In genomic region chr19:3387645-3388589, GRCh38 we compare ENCODE assay signal across 9 cellular contexts. TPM values are rescaled to one million over a fixed set of nuclear protein-coding genes. Genes with fewer than 3 reads are reported as not detected.
DNase-seq lines count a peak whose midpoint lies in the region; ATAC-seq and TF ChIP-seq lines count a peak whose summit lies in the region.
"Had no signal": no experiment of that assay in that cellular context is flagged by ENCODE, and none has a peak within 500 bp of the region (broad histone marks: within the 10 kb centered on the region; RNA-seq: fewer than 3 reads in every experiment).

No MANE protein-coding gene starts in this region.

- DNase-seq in DMS79 treated with DMSO at 0.1 percent for 48 hours (lab: John Stamatoyannopoulos, UW) (peak; percentile 85), RWPE1 (ENCODE audit: low spot score) (peak; percentile 82), Right ventricle myocardium superior (peak; percentile 92), gastrocnemius medialis (peak; percentile 93 to 98), GM20000 (ENCODE audit: low spot score) (no peak), GM13976 (ENCODE audit: low spot score) (no peak)
- no peak for DNase-seq in activated CD8-positive, alpha-beta memory T cell treated with anti-CD3 and anti-CD28 coated beads for 24 hours

- POLR2A ChIA-PET in RWPE1 (lab: Yijun Ruan, JAX; ENCODE audit: low non-redundant PET) = interaction anchor here (0.5 kb wide), 1 partner anchor 1336 kb away, joined by 3 read pairs; no protein-coding TSS in a partner anchor

- no peaks in the 10 kb centered on the region for H3K9me3 ChIP-seq in gastrocnemius medialis

- CTCF ChIA-PET in RWPE1 (lab: Yijun Ruan, JAX) = interaction anchor here (0.6 to 0.9 kb wide), 3 partner anchors 8 to 891 kb away, joined by 3 to 4 read pairs (median 4); no protein-coding TSS in a partner anchor

- peak overlapping the region in 3 of 4 donors; percentile 14 to 34 (median 28) for H3K4me3 ChIP-seq in gastrocnemius medialis
- H3K4me3 ChIP-seq: GM12878 had no signal

- no peaks in the 10 kb centered on the region for H3K36me3 ChIP-seq in gastrocnemius medialis

- H3K27ac ChIP-seq in RWPE1 = peak overlapping the region; percentile 97
- H3K27ac ChIP-seq in gastrocnemius medialis = peak overlapping the region; percentile 98 to 100 (median 98)

- H3K4me1 ChIP-seq in gastrocnemius medialis = peaks cover 73 to 86% of the 10 kb centered on the region in 2 donors

- TF ChIP-seq CTCF in RWPE1 (conservative IDR thresholded peaks at IDR 0.05; ENCODE audit: low read depth) = no peak
- no peak for TF ChIP-seq CTCF in gastrocnemius medialis (IDR thresholded peaks at IDR 0.05 in 4 of 5, conservative IDR thresholded peaks at IDR 0.05 in 1 of 5)
- TF ChIP-seq CTCF in GM20000 (IDR thresholded peaks at IDR 0.05; ENCODE audit: extremely low read depth, missing control alignments) = no peak
- no peak for TF ChIP-seq CTCF in GM13976 (IDR thresholded peaks at IDR 0.05; ENCODE audit: borderline replicate concordance, control extremely low read depth, extremely low read depth, insufficient read depth, missing control alignments)

- in situ Hi-C loops in gastrocnemius medialis (cut with MboI; ENCODE audit: low sequenced_read_pairs in 4 of 4) = no loop called here
- in situ Hi-C loops in GM13976 (cut with MboI; ENCODE audit: low sequenced_read_pairs, unreplicated experiment) = no loop called here

- TF ChIP-seq POLR2A in gastrocnemius medialis (IDR thresholded peaks at IDR 0.05) = peak; percentile 67 to 68

- H3K27me3 ChIP-seq in gastrocnemius medialis = no peaks in the 10 kb centered on the region

- intact Hi-C loops in Right ventricle myocardium superior (cut with DNase I) = no loop called here
- intact Hi-C loops in gastrocnemius medialis (cut with DNase I; ENCODE audit: low total_unique reads) = loop anchor here (1.0 kb wide), 1 partner anchor 21 kb away; no protein-coding TSS in a partner anchor

- ATAC-seq in Right ventricle myocardium superior (ENCODE audit: poor library complexity) (peak; percentile 78), gastrocnemius medialis (peak; percentile 50 to 58), HG03571 (IDR thresholded peaks at IDR 0.05; ENCODE audit: unreplicated experiment) (no peak)
- ATAC-seq: GM12878 had no signal

RNA-seq across cellular contexts. Expression of gene NFIC, which starts 21.5 kb away (rescaled TPM):
- total RNA-seq in Right ventricle myocardium superior = 153 TPM
- total RNA-seq in gastrocnemius medialis = 100 to 1,000 TPM in 3 of 4 donors, 10 to 100 TPM in 1; 90.2 to 403 (median 348) TPM

Comparison
In these comparisons a context has a peak if more than half of its experiments do, and no peak if none do; other contexts are left out.
1. DNase-seq: peak in DMS79 treated with DMSO at 0.1 percent for 48 hours (single experiment), RWPE1 (single experiment), Right ventricle myocardium superior (single experiment) and gastrocnemius medialis (2 of 2); none in activated CD8-positive, alpha-beta memory T cell treated with anti-CD3 and anti-CD28 coated beads for 24 hours (single experiment), GM20000 (single experiment) and GM13976 (single experiment).